In the genomic region with DNA sequence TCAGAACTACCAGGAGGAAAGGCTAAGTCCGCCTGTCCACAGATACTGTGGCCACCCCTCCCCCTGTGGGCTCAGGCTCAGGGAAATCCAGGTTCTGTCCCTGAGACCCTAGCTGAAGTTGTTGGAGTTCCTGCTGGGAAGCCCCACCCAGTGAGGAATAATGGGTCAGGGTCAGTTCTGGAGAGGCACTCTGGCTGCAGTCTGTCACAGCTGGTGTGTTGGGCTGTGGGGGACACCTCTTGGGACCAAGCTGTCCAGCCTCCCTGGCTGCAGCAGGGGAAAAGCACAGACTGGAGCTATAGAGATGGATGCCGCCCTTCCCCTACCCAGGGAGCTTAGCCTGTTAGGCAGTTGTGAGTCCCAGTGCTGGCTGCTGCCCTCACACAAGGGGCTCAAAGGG, we compare ENCODE assay signal across 1 cellular context.
TF ChIP-seq lines count a peak whose summit lies in the region.

No MANE protein-coding gene starts in this region.

TF ChIP-seq in K562, 482 proteins besides CTCF, POLR2A, EP300 and RAD21 (continued from another document):
- TF ChIP-seq ZNF707 (CRISPR knock-in tag; conservative IDR thresholded peaks at IDR 0.05) (no peak), NBN (IDR thresholded peaks at IDR 0.05; ENCODE audit: low read depth) (no peak), EHMT2 (IDR thresholded peaks at IDR 0.05) (no peak), U2AF1 (optimal IDR thresholded peaks at IDR 0.05; ENCODE audit: low read depth, low read length) (no peak), E2F8 (IDR thresholded peaks at IDR 0.05; ENCODE audit: low read depth, partially characterized antibody) (no peak), RNF219 (CRISPR knock-in tag; IDR thresholded peaks at IDR 0.05) (no peak), ZNF175 (CRISPR knock-in tag; IDR thresholded peaks at IDR 0.05; ENCODE audit: low read depth) (no peak), POU5F1 (IDR thresholded peaks at IDR 0.05; ENCODE audit: borderline replicate concordance, low read depth, low read length, partially characterized antibody) (no peak), CHD2 (IDR thresholded peaks at IDR 0.05; ENCODE audit: low read depth, low read length) (no peak), KLF6 (CRISPR knock-in tag; IDR thresholded peaks at IDR 0.05; ENCODE audit: borderline replicate concordance) (no peak)
- TF ChIP-seq, protein P1, sequence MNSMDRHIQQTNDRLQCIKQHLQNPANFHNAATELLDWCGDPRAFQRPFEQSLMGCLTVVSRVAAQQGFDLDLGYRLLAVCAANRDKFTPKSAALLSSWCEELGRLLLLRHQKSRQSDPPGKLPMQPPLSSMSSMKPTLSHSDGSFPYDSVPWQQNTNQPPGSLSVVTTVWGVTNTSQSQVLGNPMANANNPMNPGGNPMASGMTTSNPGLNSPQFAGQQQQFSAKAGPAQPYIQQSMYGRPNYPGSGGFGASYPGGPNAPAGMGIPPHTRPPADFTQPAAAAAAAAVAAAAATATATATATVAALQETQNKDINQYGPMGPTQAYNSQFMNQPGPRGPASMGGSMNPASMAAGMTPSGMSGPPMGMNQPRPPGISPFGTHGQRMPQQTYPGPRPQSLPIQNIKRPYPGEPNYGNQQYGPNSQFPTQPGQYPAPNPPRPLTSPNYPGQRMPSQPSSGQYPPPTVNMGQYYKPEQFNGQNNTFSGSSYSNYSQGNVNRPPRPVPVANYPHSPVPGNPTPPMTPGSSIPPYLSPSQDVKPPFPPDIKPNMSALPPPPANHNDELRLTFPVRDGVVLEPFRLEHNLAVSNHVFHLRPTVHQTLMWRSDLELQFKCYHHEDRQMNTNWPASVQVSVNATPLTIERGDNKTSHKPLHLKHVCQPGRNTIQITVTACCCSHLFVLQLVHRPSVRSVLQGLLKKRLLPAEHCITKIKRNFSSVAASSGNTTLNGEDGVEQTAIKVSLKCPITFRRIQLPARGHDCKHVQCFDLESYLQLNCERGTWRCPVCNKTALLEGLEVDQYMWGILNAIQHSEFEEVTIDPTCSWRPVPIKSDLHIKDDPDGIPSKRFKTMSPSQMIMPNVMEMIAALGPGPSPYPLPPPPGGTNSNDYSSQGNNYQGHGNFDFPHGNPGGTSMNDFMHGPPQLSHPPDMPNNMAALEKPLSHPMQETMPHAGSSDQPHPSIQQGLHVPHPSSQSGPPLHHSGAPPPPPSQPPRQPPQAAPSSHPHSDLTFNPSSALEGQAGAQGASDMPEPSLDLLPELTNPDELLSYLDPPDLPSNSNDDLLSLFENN (IDR thresholded peaks at IDR 0.05; ENCODE audit: low read depth in 2 of 2, low read length in 2 of 2), result no peak
- TF ChIP-seq, protein P2, sequence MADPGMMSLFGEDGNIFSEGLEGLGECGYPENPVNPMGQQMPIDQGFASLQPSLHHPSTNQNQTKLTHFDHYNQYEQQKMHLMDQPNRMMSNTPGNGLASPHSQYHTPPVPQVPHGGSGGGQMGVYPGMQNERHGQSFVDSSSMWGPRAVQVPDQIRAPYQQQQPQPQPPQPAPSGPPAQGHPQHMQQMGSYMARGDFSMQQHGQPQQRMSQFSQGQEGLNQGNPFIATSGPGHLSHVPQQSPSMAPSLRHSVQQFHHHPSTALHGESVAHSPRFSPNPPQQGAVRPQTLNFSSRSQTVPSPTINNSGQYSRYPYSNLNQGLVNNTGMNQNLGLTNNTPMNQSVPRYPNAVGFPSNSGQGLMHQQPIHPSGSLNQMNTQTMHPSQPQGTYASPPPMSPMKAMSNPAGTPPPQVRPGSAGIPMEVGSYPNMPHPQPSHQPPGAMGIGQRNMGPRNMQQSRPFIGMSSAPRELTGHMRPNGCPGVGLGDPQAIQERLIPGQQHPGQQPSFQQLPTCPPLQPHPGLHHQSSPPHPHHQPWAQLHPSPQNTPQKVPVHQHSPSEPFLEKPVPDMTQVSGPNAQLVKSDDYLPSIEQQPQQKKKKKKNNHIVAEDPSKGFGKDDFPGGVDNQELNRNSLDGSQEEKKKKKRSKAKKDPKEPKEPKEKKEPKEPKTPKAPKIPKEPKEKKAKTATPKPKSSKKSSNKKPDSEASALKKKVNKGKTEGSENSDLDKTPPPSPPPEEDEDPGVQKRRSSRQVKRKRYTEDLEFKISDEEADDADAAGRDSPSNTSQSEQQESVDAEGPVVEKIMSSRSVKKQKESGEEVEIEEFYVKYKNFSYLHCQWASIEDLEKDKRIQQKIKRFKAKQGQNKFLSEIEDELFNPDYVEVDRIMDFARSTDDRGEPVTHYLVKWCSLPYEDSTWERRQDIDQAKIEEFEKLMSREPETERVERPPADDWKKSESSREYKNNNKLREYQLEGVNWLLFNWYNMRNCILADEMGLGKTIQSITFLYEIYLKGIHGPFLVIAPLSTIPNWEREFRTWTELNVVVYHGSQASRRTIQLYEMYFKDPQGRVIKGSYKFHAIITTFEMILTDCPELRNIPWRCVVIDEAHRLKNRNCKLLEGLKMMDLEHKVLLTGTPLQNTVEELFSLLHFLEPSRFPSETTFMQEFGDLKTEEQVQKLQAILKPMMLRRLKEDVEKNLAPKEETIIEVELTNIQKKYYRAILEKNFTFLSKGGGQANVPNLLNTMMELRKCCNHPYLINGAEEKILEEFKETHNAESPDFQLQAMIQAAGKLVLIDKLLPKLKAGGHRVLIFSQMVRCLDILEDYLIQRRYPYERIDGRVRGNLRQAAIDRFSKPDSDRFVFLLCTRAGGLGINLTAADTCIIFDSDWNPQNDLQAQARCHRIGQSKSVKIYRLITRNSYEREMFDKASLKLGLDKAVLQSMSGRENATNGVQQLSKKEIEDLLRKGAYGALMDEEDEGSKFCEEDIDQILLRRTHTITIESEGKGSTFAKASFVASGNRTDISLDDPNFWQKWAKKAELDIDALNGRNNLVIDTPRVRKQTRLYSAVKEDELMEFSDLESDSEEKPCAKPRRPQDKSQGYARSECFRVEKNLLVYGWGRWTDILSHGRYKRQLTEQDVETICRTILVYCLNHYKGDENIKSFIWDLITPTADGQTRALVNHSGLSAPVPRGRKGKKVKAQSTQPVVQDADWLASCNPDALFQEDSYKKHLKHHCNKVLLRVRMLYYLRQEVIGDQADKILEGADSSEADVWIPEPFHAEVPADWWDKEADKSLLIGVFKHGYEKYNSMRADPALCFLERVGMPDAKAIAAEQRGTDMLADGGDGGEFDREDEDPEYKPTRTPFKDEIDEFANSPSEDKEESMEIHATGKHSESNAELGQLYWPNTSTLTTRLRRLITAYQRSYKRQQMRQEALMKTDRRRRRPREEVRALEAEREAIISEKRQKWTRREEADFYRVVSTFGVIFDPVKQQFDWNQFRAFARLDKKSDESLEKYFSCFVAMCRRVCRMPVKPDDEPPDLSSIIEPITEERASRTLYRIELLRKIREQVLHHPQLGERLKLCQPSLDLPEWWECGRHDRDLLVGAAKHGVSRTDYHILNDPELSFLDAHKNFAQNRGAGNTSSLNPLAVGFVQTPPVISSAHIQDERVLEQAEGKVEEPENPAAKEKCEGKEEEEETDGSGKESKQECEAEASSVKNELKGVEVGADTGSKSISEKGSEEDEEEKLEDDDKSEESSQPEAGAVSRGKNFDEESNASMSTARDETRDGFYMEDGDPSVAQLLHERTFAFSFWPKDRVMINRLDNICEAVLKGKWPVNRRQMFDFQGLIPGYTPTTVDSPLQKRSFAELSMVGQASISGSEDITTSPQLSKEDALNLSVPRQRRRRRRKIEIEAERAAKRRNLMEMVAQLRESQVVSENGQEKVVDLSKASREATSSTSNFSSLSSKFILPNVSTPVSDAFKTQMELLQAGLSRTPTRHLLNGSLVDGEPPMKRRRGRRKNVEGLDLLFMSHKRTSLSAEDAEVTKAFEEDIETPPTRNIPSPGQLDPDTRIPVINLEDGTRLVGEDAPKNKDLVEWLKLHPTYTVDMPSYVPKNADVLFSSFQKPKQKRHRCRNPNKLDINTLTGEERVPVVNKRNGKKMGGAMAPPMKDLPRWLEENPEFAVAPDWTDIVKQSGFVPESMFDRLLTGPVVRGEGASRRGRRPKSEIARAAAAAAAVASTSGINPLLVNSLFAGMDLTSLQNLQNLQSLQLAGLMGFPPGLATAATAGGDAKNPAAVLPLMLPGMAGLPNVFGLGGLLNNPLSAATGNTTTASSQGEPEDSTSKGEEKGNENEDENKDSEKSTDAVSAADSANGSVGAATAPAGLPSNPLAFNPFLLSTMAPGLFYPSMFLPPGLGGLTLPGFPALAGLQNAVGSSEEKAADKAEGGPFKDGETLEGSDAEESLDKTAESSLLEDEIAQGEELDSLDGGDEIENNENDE (IDR thresholded peaks at IDR 0.05; ENCODE audit: low read depth, low read length), result no peak
- TF ChIP-seq, protein P3, sequence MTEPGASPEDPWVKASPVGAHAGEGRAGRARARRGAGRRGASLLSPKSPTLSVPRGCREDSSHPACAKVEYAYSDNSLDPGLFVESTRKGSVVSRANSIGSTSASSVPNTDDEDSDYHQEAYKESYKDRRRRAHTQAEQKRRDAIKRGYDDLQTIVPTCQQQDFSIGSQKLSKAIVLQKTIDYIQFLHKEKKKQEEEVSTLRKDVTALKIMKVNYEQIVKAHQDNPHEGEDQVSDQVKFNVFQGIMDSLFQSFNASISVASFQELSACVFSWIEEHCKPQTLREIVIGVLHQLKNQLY (CRISPR knock-in tag; conservative IDR thresholded peaks at IDR 0.05), result no peak
